25 cellular contexts compared by ENCODE assay signal in the genomic region with DNA sequence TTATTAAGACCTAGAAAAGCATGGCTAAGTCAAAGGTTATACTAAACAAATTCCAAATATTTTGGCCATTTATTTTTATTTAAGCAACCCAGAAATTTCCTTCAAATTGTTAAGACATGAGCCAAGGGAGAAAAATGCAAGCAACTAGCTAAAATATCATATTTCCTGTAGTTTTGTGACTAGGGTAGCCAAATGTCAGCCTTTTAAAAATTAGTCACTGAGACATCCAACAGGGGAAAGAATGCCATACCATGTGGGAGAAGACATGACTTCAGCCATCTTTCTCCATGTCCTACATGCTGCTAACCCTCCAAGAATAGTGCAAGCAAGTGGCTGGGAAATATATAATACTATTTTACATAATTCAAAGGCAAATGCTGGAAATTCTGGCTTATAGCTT.
DNase-seq lines count a peak whose midpoint lies in the region; TF ChIP-seq lines count a peak whose summit lies in the region.
"Had no signal": no experiment of that assay in that cellular context is flagged by ENCODE, and none has a peak within 500 bp of the region (broad histone marks: within the 10 kb centered on the region; RNA-seq: fewer than 3 reads in every experiment).

No MANE protein-coding gene starts in this region.

- H3K36me3 Mint-ChIP-seq in H9 (ENCODE audit: insufficient read depth in 1 of 3, low read depth in 3 of 3) = no peaks in the 10 kb centered on the region
- H3K36me3 Mint-ChIP-seq: CD14-positive monocyte; natural killer cell; stimulated activated naive B cell treated with anti-CD40 and anti-IgM and Interleukin-4, amounts not matched to agents 10 μg/mL and 1 μg/mL and 100 μg/mL, for 72 hours had no signal

- H3K4me3 Mint-ChIP-seq in H9 = no peak overlapping the region
- H3K4me3 Mint-ChIP-seq: activated CD4-positive, alpha-beta T cell treated with anti-CD3 and anti-CD28 coated beads for 36 hours; CD14-positive monocyte; natural killer cell; stimulated activated naive B cell treated with anti-CD40 and anti-IgM and Interleukin-4, amounts not matched to agents 10 μg/mL and 1 μg/mL and 100 μg/mL, for 72 hours had no signal

- H3K9me3 ChIP-seq in H9 (ENCODE audit: control insufficient read depth, low read depth, low read length) = no peaks in the 10 kb centered on the region
- H3K9me3 ChIP-seq: gastrocnemius medialis, ovary, suprapubic skin had no signal

- no peaks in the 10 kb centered on the region; a peak in 1 of 5 replicates for H3K9me3 Mint-ChIP-seq in H9

- no peak overlapping the region for H3K14ac ChIP-seq in H9 (ENCODE audit: insufficient read depth, low read length)

- no peaks in the 10 kb centered on the region for H3K23me2 ChIP-seq in H9 (ENCODE audit: insufficient read length, low read depth, low read length, poor library complexity, severe bottlenecking)

- H3T11ph ChIP-seq in H9 (ENCODE audit: low read length) = no peak overlapping the region

- H2BK15ac ChIP-seq in H9 (ENCODE audit: low read depth, low read length) = no peak overlapping the region

- TF ChIP-seq CTCF in cardiac fibroblast (IDR thresholded peaks at IDR 0.05; ENCODE audit: low read depth, low read length) (no peak), foreskin fibroblast (IDR thresholded peaks at IDR 0.05; ENCODE audit: low read depth, low read length) (no peak), H9 (conservative IDR thresholded peaks at IDR 0.05) (no peak)

- H2BK20ac ChIP-seq in H9 (ENCODE audit: low read depth, low read length, poor library complexity, severe bottlenecking) = no peak overlapping the region

- no peaks in the 10 kb centered on the region for H3K27me3 Mint-ChIP-seq in H9 (ENCODE audit: low read depth)
- H3K27me3 Mint-ChIP-seq: activated CD4-positive, alpha-beta T cell treated with anti-CD3 and anti-CD28 coated beads for 36 hours; stimulated activated naive B cell treated with anti-CD40 and anti-IgM and Interleukin-4, amounts not matched to agents 10 μg/mL and 1 μg/mL and 100 μg/mL, for 72 hours had no signal

- no peak overlapping the region for H3K27ac Mint-ChIP-seq in H9
- H3K27ac Mint-ChIP-seq: activated CD4-positive, alpha-beta T cell treated with anti-CD3 and anti-CD28 coated beads for 36 hours; CD14-positive monocyte; natural killer cell; stimulated activated naive B cell treated with anti-CD40 and anti-IgM and Interleukin-4, amounts not matched to agents 10 μg/mL and 1 μg/mL and 100 μg/mL, for 72 hours had no signal

- H3K4me3 ChIP-seq in cardiac fibroblast (replicated peaks in 1 of 2; ENCODE audit: low read depth in 2 of 2, low read length in 2 of 2) = no peak overlapping the region
- no peak overlapping the region for H3K4me3 ChIP-seq in foreskin fibroblast (ENCODE audit: low read depth in 1 of 2, low read length in 2 of 2)
- H3K4me3 ChIP-seq: gastrocnemius medialis, ovary, SK-N-MC, suprapubic skin had no signal

- H4K91ac ChIP-seq in H9 (ENCODE audit: insufficient read length, low read depth, low read length) = no peak overlapping the region

- no peak overlapping the region for H4K5ac ChIP-seq in H9 (ENCODE audit: insufficient read length, low read depth, low read length)

- H3K18ac ChIP-seq in H9 (ENCODE audit: insufficient read length, low read depth, low read length) = no peak overlapping the region

- no peak overlapping the region for H3K56ac ChIP-seq in H9 (ENCODE audit: insufficient read length, low read depth, low read length)

- no peak overlapping the region for H2BK5ac ChIP-seq in H9 (ENCODE audit: insufficient read length, low read length)

- H3K4me1 Mint-ChIP-seq in H9 = peaks cover 8% of the 10 kb centered on the region in 2 experiments; a peak in 3 of 4 replicates
- H3K4me1 Mint-ChIP-seq: activated CD4-positive, alpha-beta T cell treated with anti-CD3 and anti-CD28 coated beads for 36 hours; CD14-positive monocyte; natural killer cell; stimulated activated naive B cell treated with anti-CD40 and anti-IgM and Interleukin-4, amounts not matched to agents 10 μg/mL and 1 μg/mL and 100 μg/mL, for 72 hours had no signal

- H4K20me1 ChIP-seq in H9 (ENCODE audit: control insufficient read depth, insufficient read depth, insufficient read length) = no peaks in the 10 kb centered on the region

- no peak overlapping the region for H3K9ac ChIP-seq in H9 (ENCODE audit: extremely low read depth, insufficient read length, low read length)

- no peak overlapping the region for H2BK120ac ChIP-seq in H9 (ENCODE audit: low read depth, low read length, poor library complexity, severe bottlenecking)

- H3K79me2 ChIP-seq in H9 (ENCODE audit: insufficient read depth, low read length) = no peaks in the 10 kb centered on the region

- H3K79me1 ChIP-seq in H9 (ENCODE audit: insufficient read depth, low read depth, low read length, poor library complexity, severe bottlenecking) = no peaks in the 10 kb centered on the region

- no peak overlapping the region for H2AFZ ChIP-seq in H9 (ENCODE audit: low read length)

- H3K4me1 ChIP-seq in H9 (ENCODE audit: insufficient read depth, low read length) = no peaks in the 10 kb centered on the region
- H3K4me1 ChIP-seq: gastrocnemius medialis, suprapubic skin had no signal

- no peaks in the 10 kb centered on the region; the same call in 1 of the 2 replicates for H3K27me3 ChIP-seq in H9 (ENCODE audit: insufficient read depth, low read length)
- H3K27me3 ChIP-seq: gastrocnemius medialis, ovary, suprapubic skin had no signal

- no peak overlapping the region for H4K8ac ChIP-seq in H9 (replicated peaks; ENCODE audit: insufficient read length, low read depth, low read length)

- no peak overlapping the region for H3K4ac ChIP-seq in H9 (ENCODE audit: low read depth, low read length)

- no peak overlapping the region for H3K23ac ChIP-seq in H9 (ENCODE audit: insufficient read length, low read depth, low read length)

- no peak overlapping the region for H3K4me2 ChIP-seq in H9 (ENCODE audit: insufficient read depth, insufficient read length, low read length)

- intact Hi-C loops in posterior vena cava (cut with DNase I) = no loop called here

- H2BK12ac ChIP-seq in H9 (ENCODE audit: insufficient read length, low read depth, low read length) = no peak overlapping the region

- DNase-seq in AG08395 (ENCODE audit: low spot score) (peak; percentile 17), GM04504 (ENCODE audit: low read depth) (peak; percentile 17), cardiac fibroblast (ENCODE audit: low read depth in 2 of 2) (peak; percentile 7 to 65), foreskin fibroblast (peak; percentile 51 to 59), posterior vena cava (ENCODE audit: low spot score) (no peak), NCI-H2081 treated with DMSO at 0.1 percent for 48 hours (lab: John Stamatoyannopoulos, UW) (no peak), HT-29 (ENCODE audit: low spot score) (no peak), H9 (no peak)
- DNase-seq: activated CD4-positive, alpha-beta T cell treated with anti-CD3 and anti-CD28 coated beads for 36 hours; gastrocnemius medialis; midbrain; natural killer cell; NCI-H1092 treated with DMSO at 0.1 percent for 48 hours; NCI-H2029 treated with DMSO at 0.1 percent for 48 hours; NCI-H345; NCI-H748 treated with DMSO at 0.1 percent for 48 hours; ovary; stimulated activated CD4-positive, alpha-beta T cell treated with anti-CD3 and anti-CD28 coated beads, Interleukin-12 subunit alpha, Interleukin-12 subunit beta, amount 100 ng/mL, for 4 hours; stimulated activated CD4-positive, alpha-beta T cell treated with anti-CD3 and anti-CD28 coated beads, Interleukin-4, amount 100 ng/mL, for 24 hours; stimulated activated naive B cell treated with anti-CD40 and anti-IgM and Interleukin-4, amounts not matched to agents 10 μg/mL and 1 μg/mL and 100 μg/mL, for 72 hours; T-helper 2 cell had no signal

- H2AK5ac ChIP-seq in H9 (ENCODE audit: insufficient read length, low read length) = no peak overlapping the region

- H3K27ac ChIP-seq in H9 (ENCODE audit: insufficient read length, low read depth, low read length) = no peak overlapping the region
- H3K27ac ChIP-seq: gastrocnemius medialis, ovary, RWPE1, SK-N-MC, suprapubic skin had no signal

Comparison
In these comparisons a context has a peak if more than half of its experiments do, and no peak if none do; other contexts are left out.
1. DNase-seq: peak in AG08395 (single experiment), GM04504 (single experiment), cardiac fibroblast (2 of 2) and foreskin fibroblast (2 of 2); none in posterior vena cava (single experiment), NCI-H2081 treated with DMSO at 0.1 percent for 48 hours (single experiment), HT-29 (single experiment) and H9 (single experiment).